In the genomic region with DNA sequence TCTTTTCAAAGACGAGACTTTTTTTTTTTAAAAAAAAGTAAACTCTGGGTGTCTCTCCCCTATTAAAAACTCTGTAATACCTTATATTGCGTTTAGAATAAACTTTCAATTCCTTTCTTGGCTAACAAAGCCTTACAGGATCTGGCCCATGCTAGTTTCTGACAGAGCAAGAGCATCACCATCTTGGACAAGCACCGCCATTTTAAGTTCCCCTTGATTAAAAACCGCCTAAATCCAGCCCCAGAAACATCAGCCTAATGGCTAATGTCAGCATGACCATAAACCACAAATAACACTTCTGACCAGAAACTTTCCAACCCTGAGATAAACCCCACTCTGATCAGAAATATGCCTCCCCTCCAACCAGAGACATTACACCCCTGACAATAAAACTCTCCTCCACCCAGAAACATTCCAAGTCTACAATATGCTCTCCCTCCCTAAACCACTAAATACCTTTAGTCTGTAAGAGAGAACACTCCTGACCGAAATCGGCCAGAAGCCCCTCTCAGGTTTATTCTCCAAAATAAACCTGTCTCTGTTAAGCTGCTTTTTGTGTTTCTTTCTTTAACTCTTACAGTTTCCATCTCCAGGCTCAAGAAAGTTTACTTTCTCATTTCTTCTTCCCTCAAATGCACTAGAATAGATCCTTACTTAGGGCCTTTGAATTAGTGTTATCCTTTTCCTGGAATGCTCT, we compare ENCODE assay signal across 12 cellular contexts. TPM values are rescaled to one million over a fixed set of nuclear protein-coding genes. Genes with fewer than 3 reads are reported as not detected.
DNase-seq lines count a peak whose midpoint lies in the region; ATAC-seq, FAIRE-seq and TF ChIP-seq lines count a peak whose summit lies in the region.
"Had no signal": no experiment of that assay in that cellular context is flagged by ENCODE, and none has a peak within 500 bp of the region (broad histone marks: within the 10 kb centered on the region; RNA-seq: fewer than 3 reads in every experiment).

No MANE protein-coding gene starts in this region.

- no peak for TF ChIP-seq EP300 in GM12878 (IDR thresholded peaks at IDR 0.05; ENCODE audit: borderline replicate concordance in 1 of 2, control insufficient read depth in 1 of 2, low read depth in 2 of 2, low read length in 2 of 2)
- no peak for TF ChIP-seq EP300 in neural cell (conservative IDR thresholded peaks at IDR 0.05; ENCODE audit: poor library complexity, severe bottlenecking)

- no peaks in the 10 kb centered on the region; the same call in 2 of the 3 replicates for H3K9me3 ChIP-seq in GM12878 (replicated peaks; ENCODE audit: control insufficient read depth, insufficient read depth, low read length)
- H3K9me3 ChIP-seq in neural cell (ENCODE audit: low read length), result no peaks in the 10 kb centered on the region

- H3K36me3 Mint-ChIP-seq in T-helper 1 cell treated with Interleukin-12 subunit alpha and Interleukin-12 subunit beta and Interleukin-4 antibody, amounts not matched to agents 30 μg/mL and 1 μg/mL, for 36 hours (ENCODE audit: low read depth), result peaks cover 15% of the 10 kb centered on the region

- H3K9me3 Mint-ChIP-seq in T-helper 1 cell treated with Interleukin-12 subunit alpha and Interleukin-12 subunit beta and Interleukin-4 antibody, amounts not matched to agents 30 μg/mL and 1 μg/mL, for 36 hours, result no peaks in the 10 kb centered on the region

- no peak for DNase-seq in T-helper 1 cell
- no peak for DNase-seq in GM12878 (ENCODE audit: low read depth, low spot score)
- DNase-seq in left colon, result no peak
- DNase-seq in islet precursor cell, result no peak
- DNase-seq: 8988T; activated naive CD4-positive, alpha-beta T cell treated with Interleukin-2 at 50 U/mL for 16 hours; DMS79 treated with DMSO at 0.1 percent for 48 hours; retina had no signal

- intact Hi-C loops in GM12878 (cut with micrococcal nuclease; ENCODE audit: unreplicated experiment) (loop anchor here (5.0 to 10.0 kb wide), 5 partner anchors 137 to 1286 kb away; a partner anchor contains a TSS), left colon (cut with DNase I, micrococcal nuclease) (no loop called here)

- POLR2A ChIA-PET in GM12878 (lab: Charles Lee), result interaction anchor here (1.2 kb wide), 1 partner anchor 10 kb away, joined by 4 read pairs; no protein-coding TSS in a partner anchor

- SMC1A ChIA-PET in GM12878 (lab: Charles Lee; ENCODE audit: uncharacterized antibody, unreplicated experiment), result interaction anchor here (1.2 to 4.2 kb wide), 6 partner anchors 11 to 208 kb away, joined by 3 to 21 read pairs (median 6); no protein-coding TSS in a partner anchor

- H3K79me2 ChIP-seq in KMS-11 (ENCODE audit: insufficient read depth, low read depth), result 0 out of 2 replicates have a peak, but pooled peaks cover 6% of the 10 kb centered on the region
- peaks cover 39% of the 10 kb centered on the region for H3K79me2 ChIP-seq in GM12878 (ENCODE audit: control insufficient read depth, insufficient read depth, low read length)
- H3K79me2 ChIP-seq in neural cell (replicated peaks; ENCODE audit: insufficient read depth, low read length), result peaks cover 26% of the 10 kb centered on the region

- H3K27me3 Mint-ChIP-seq in T-helper 1 cell treated with Interleukin-12 subunit alpha and Interleukin-12 subunit beta and Interleukin-4 antibody, amounts not matched to agents 30 μg/mL and 1 μg/mL, for 36 hours (ENCODE audit: low read depth), result peaks cover 5% of the 10 kb centered on the region

- no peak for TF ChIP-seq RAD21 in GM12878 (IDR thresholded peaks at IDR 0.05; ENCODE audit: insufficient read depth, low read depth, low read length)
- no peak for TF ChIP-seq RAD21 in neural cell (conservative IDR thresholded peaks at IDR 0.05)

- H3K4me1 Mint-ChIP-seq in T-helper 1 cell treated with Interleukin-12 subunit alpha and Interleukin-12 subunit beta and Interleukin-4 antibody, amounts not matched to agents 30 μg/mL and 1 μg/mL, for 36 hours (ENCODE audit: low read depth), result peaks cover 33% of the 10 kb centered on the region

- H3K36me3 ChIP-seq in KMS-11 (ENCODE audit: insufficient read depth) (no peaks in the 10 kb centered on the region), GM12878 (ENCODE audit: control insufficient read depth in 2 of 2, insufficient read depth in 2 of 2, low read length in 1 of 2) (no peaks in the 10 kb centered on the region), neural cell (ENCODE audit: insufficient read depth, low read length) (no peaks in the 10 kb centered on the region)

- no TSS peak for BruUV-seq in GM12878 (replicated peaks; lab: Mats Ljungman, UMichigan)

- CTCF ChIA-PET in GM12878 (lab: Yijun Ruan, JAX), result interaction anchor here (1.0 to 1.5 kb wide), 3 partner anchors 17 to 727 kb away, joined by 3 read pairs; no protein-coding TSS in a partner anchor

- peaks cover 15% of the 10 kb centered on the region for H3K4me1 ChIP-seq in KMS-11 (ENCODE audit: low read depth, poor library complexity, severe bottlenecking)
- H3K4me1 ChIP-seq in GM12878 (ENCODE audit: control insufficient read depth, insufficient read depth, low read length), result peaks cover 8% of the 10 kb centered on the region

- no peak for TF ChIP-seq POLR2A in GM12878 (IDR thresholded peaks at IDR 0.05; ENCODE audit: low read depth, low read length)

- no peak for TF ChIP-seq CTCF in KMS-11 (conservative IDR thresholded peaks at IDR 0.05; ENCODE audit: low read depth, low read length)
- TF ChIP-seq CTCF in GM12878 (IDR thresholded peaks at IDR 0.05 in 2 of 3, conservative IDR thresholded peaks at IDR 0.05 in 1 of 3; ENCODE audit: control insufficient read depth in 2 of 3, extremely low read depth in 1 of 3, insufficient read depth in 1 of 3, low read depth in 3 of 3, low read length in 3 of 3), result no peak
- no peak for TF ChIP-seq CTCF in neural cell (IDR thresholded peaks at IDR 0.05; ENCODE audit: poor library complexity, severe bottlenecking)

- RAD21 ChIA-PET in GM12878 (lab: Charles Lee; ENCODE audit: unreplicated experiment), result interaction anchor here (1.0 to 1.9 kb wide), 4 partner anchors 9 to 110 kb away, joined by 3 to 8 read pairs (median 4); no protein-coding TSS in a partner anchor

- peak overlapping the region; percentile 76 for H2AFZ ChIP-seq in KMS-11 (ENCODE audit: low read depth)
- no peak overlapping the region for H2AFZ ChIP-seq in GM12878 (ENCODE audit: control insufficient read depth, low read depth, low read length)
- peak overlapping the region; percentile 82 for H2AFZ ChIP-seq in neural cell (ENCODE audit: low read depth, low read length)

- H3K9me2 ChIP-seq in neural cell (ENCODE audit: insufficient read depth, low read length), result no peaks in the 10 kb centered on the region

- H3K27ac ChIP-seq in KMS-11 (peak overlapping the region; percentile 47; the same call in 1 of the 2 replicates), GM12878 (ENCODE audit: control insufficient read depth, insufficient read depth) (no peak overlapping the region), neural cell (ENCODE audit: low read length) (peak overlapping the region; percentile 96)

- 40% methylated on average over 6 of the region's 6 CpGs for WGBS in GM12878 (ENCODE audit: insufficient coverage, insufficient replicate concordance, low lambda C conversion rate, missing lambda C conversion rate)

- peak overlapping the region; percentile 54 for H3K27ac Mint-ChIP-seq in T-helper 1 cell treated with Interleukin-12 subunit alpha and Interleukin-12 subunit beta and Interleukin-4 antibody, amounts not matched to agents 30 μg/mL and 1 μg/mL, for 36 hours

- H4K20me1 ChIP-seq in KMS-11 (ENCODE audit: insufficient read depth), result no peaks in the 10 kb centered on the region
- no peaks in the 10 kb centered on the region for H4K20me1 ChIP-seq in GM12878 (ENCODE audit: control insufficient read depth, insufficient read depth)
- H4K20me1 ChIP-seq in neural cell (ENCODE audit: insufficient read depth), result no peaks in the 10 kb centered on the region

- H3K4me2 ChIP-seq in KMS-11 (peak overlapping the region; percentile 59), GM12878 (ENCODE audit: control insufficient read depth, insufficient read depth) (peak overlapping the region; percentile 74; the same call in 1 of the 2 replicates), neural cell (ENCODE audit: low read length) (peak overlapping the region; percentile 83)

- H3K4me3 ChIP-seq in KMS-11 (IDR thresholded peaks at IDR 0.05; ENCODE audit: insufficient read depth, low read depth, low read length) (no peak overlapping the region), GM12878 (peak overlapping the region; percentile 90; the same call in 1 of the 2 replicates), neural cell (ENCODE audit: low read length) (peak overlapping the region; percentile 94)

- H3K4me3 Mint-ChIP-seq in T-helper 1 cell treated with Interleukin-12 subunit alpha and Interleukin-12 subunit beta and Interleukin-4 antibody, amounts not matched to agents 30 μg/mL and 1 μg/mL, for 36 hours, result peak overlapping the region; percentile 36

- no peaks in the 10 kb centered on the region for H3K27me3 ChIP-seq in KMS-11 (ENCODE audit: insufficient read depth, low read depth)
- no peaks in the 10 kb centered on the region for H3K27me3 ChIP-seq in GM12878 (replicated peaks in 1 of 2; ENCODE audit: control insufficient read depth in 2 of 2, insufficient read depth in 2 of 2, low read length in 1 of 2)
- no peaks in the 10 kb centered on the region for H3K27me3 ChIP-seq in neural cell (ENCODE audit: insufficient read depth, low read depth, low read length)

- in situ Hi-C loops in GM12878 (cut with MboI), result no loop called here

- FAIRE-seq in GM12878 (lab: Jason Lieb, UNC), result no peak

- H3K9ac ChIP-seq in KMS-11 (no peak overlapping the region; the same call in 1 of the 2 replicates), GM12878 (ENCODE audit: control insufficient read depth, insufficient read depth, low read length) (no peak overlapping the region), neural cell (ENCODE audit: low read length) (no peak overlapping the region)

- H3F3A ChIP-seq in neural cell (ENCODE audit: insufficient read depth, low read length, poor library complexity, severe bottlenecking), result no peaks in the 10 kb centered on the region

- ATAC-seq in GM12878, result no peak
- no peak for ATAC-seq in left colon
- ATAC-seq in HG02678 (IDR thresholded peaks at IDR 0.05; ENCODE audit: unreplicated experiment), result no peak

RNA-seq across cellular contexts. Expression of a gene that starts 1.6 kb away (rescaled TPM):
- 113 and 115 TPM in 2 replicates for total RNA-seq in GM12878 (2013; cell fraction: nucleolus; rRNA removed)
- total RNA-seq in GM12878 (2014; rRNA removed) (19.0 and 21.2 TPM in 2 replicates), GM12878 (2014; rRNA removed; fragmentation: Illumina TruSeq; extraction: Trizol) (24.9 and 26.9 TPM in 2 replicates), GM12878 (2021) (24.6 and 27.0 TPM in 2 replicates), left colon (10 to 100 TPM; 20.7 to 26.9 TPM)
- 6.7 TPM for polyA plus RNA-seq in GM12878 (2011; ENCODE audit: low read depth)
- polyA plus RNA-seq in GM12878 (2011; rRNA removed) (36.8 and 55.6 TPM in 2 replicates), GM12878 (2014; fragmentation: Illumina TruSeq; extraction: Trizol) (25.1 and 31.9 TPM in 2 replicates), GM12878 (2014; fragmentation: Nextera tagmentation; extraction: Ambion mirVana) (1 to 10 TPM; 4.8 to 6.0 TPM), GM12878 (2014; rRNA removed) (13.9 and 16.8 TPM in 2 replicates), GM12878 (2016; fragmentation: Nextera tagmentation; extraction: Ambion mirVana) (1 to 10 TPM; 6.7 to 7.0 TPM), neural cell (19.4 and 20.9 TPM in 2 replicates)
- 12.9 and 14.4 TPM in 2 replicates for polyA plus RNA-seq in GM12878 (2011; cell fraction: cytosol; rRNA removed)
- polyA plus RNA-seq in GM12878 (2011; cell fraction: nucleus; rRNA removed), result 24.0 and 24.6 TPM in 2 replicates
- polyA plus RNA-seq in GM12878 (2012), result 11.7 and 16.7 TPM in 2 replicates
- polyA minus RNA-seq in GM12878 (2011; rRNA and poly(A)+ RNA removed), result 52.3 and 75.3 TPM in 2 replicates
- 18.3 and 23.0 TPM in 2 replicates for polyA minus RNA-seq in GM12878 (2011; cell fraction: cytosol; rRNA and poly(A)+ RNA removed)
- 31.6 and 42.1 TPM in 2 replicates for polyA minus RNA-seq in GM12878 (2011; cell fraction: nucleus; rRNA and poly(A)+ RNA removed)
- 68.7 and 90.4 TPM in 2 replicates for polyA minus RNA-seq in neural cell
